Comparison of ENCODE assay signal across 12 cellular contexts in genomic region chr14:34711808-34712712, GRCh38. TPM values are rescaled to one million over a fixed set of nuclear protein-coding genes. Genes with fewer than 3 reads are reported as not detected.
DNase-seq lines count a peak whose midpoint lies in the region; ATAC-seq, FAIRE-seq and TF ChIP-seq lines count a peak whose summit lies in the region.
"Had no signal": no experiment of that assay in that cellular context is flagged by ENCODE, and none has a peak within 500 bp of the region (broad histone marks: within the 10 kb centered on the region; RNA-seq: fewer than 3 reads in every experiment).

No MANE protein-coding gene starts in this region.

- H4K20me1 ChIP-seq in GM12878 (ENCODE audit: control insufficient read depth, insufficient read depth), result no peaks in the 10 kb centered on the region
- H4K20me1 ChIP-seq in mammary epithelial cell (ENCODE audit: insufficient read depth, low read length), result no peaks in the 10 kb centered on the region

- no peak for TF ChIP-seq RAD21 in GM12878 (IDR thresholded peaks at IDR 0.05; ENCODE audit: insufficient read depth, low read depth, low read length)

- SMC1A ChIA-PET in GM12878 (lab: Charles Lee; ENCODE audit: uncharacterized antibody, unreplicated experiment), result interaction anchor here (1.0 to 7.8 kb wide), 7 partner anchors 8 to 55 kb away, joined by 3 to 43 read pairs (median 4); no protein-coding TSS in a partner anchor

- no peak for DNase-seq in activated naive CD8-positive, alpha-beta T cell treated with anti-CD3 and anti-CD28 coated beads for 36 hours
- DNase-seq in GM12878 (ENCODE audit: low read depth, low spot score) (no peak), midbrain (lab: John Stamatoyannopoulos, UW) (peak; percentile 18), thoracic aorta (ENCODE audit: low spot score) (no peak), mammary epithelial cell (no peak), SW480 (ENCODE audit: low spot score) (no peak)
- no peak for DNase-seq in activated CD8-positive, alpha-beta memory T cell treated with anti-CD3 and anti-CD28 coated beads, Interleukin-2, amount 50 U/mL, for 4 hours
- DNase-seq: activated CD8-positive, alpha-beta memory T cell treated with anti-CD3 and anti-CD28 coated beads for 24 hours; aorta; erythroblast; NCI-H1048 had no signal

- peak overlapping the region; percentile 74 for H3K4me2 ChIP-seq in GM12878 (ENCODE audit: control insufficient read depth, insufficient read depth)
- H3K4me2 ChIP-seq in mammary epithelial cell (ENCODE audit: insufficient read depth, low read depth, low read length), result no peak overlapping the region

- peak overlapping the region; percentile 6 for H3K4me3 Mint-ChIP-seq in activated naive CD8-positive, alpha-beta T cell
- no peak overlapping the region for H3K4me3 Mint-ChIP-seq in activated naive CD8-positive, alpha-beta T cell treated with anti-CD3 and anti-CD28 coated beads for 36 hours

- H3K9ac ChIP-seq in GM12878 (ENCODE audit: control insufficient read depth, insufficient read depth, low read length) (no peak overlapping the region), mammary epithelial cell (ENCODE audit: insufficient read depth, low read length) (no peak overlapping the region)

- no peak overlapping the region for H3K27ac Mint-ChIP-seq in activated naive CD8-positive, alpha-beta T cell
- H3K27ac Mint-ChIP-seq in activated naive CD8-positive, alpha-beta T cell treated with anti-CD3 and anti-CD28 coated beads for 36 hours, result no peak overlapping the region

- H3K79me2 ChIP-seq in GM12878 (ENCODE audit: control insufficient read depth, insufficient read depth, low read length), result peaks cover 40% of the 10 kb centered on the region
- peaks cover 22% of the 10 kb centered on the region for H3K79me2 ChIP-seq in mammary epithelial cell (ENCODE audit: insufficient read depth, low read length)

- no peak for TF ChIP-seq POLR2A in GM12878 (IDR thresholded peaks at IDR 0.05; ENCODE audit: low read depth, low read length)

- peaks cover 38% of the 10 kb centered on the region for H3K4me1 Mint-ChIP-seq in activated naive CD8-positive, alpha-beta T cell (ENCODE audit: low read depth)
- peaks cover 32% of the 10 kb centered on the region for H3K4me1 Mint-ChIP-seq in activated naive CD8-positive, alpha-beta T cell treated with anti-CD3 and anti-CD28 coated beads for 36 hours

- peak overlapping the region; percentile 57 for H3K4me3 ChIP-seq in GM12878
- peak overlapping the region; percentile 99 for H3K4me3 ChIP-seq in thoracic aorta
- no peak overlapping the region for H3K4me3 ChIP-seq in mammary epithelial cell (replicated peaks in 1 of 3; ENCODE audit: insufficient read depth in 1 of 3, low read depth in 2 of 3, low read length in 3 of 3)

- intact Hi-C loops in GM12878 (cut with micrococcal nuclease; ENCODE audit: unreplicated experiment) (no loop called here), mammary epithelial cell (cut with micrococcal nuclease) (loop anchor here (5.0 kb wide), 1 partner anchor 270 kb away; the partner anchor contains the start of gene SRP54)

- peaks cover 7% of the 10 kb centered on the region for H3K36me3 Mint-ChIP-seq in activated naive CD8-positive, alpha-beta T cell
- H3K36me3 Mint-ChIP-seq in activated naive CD8-positive, alpha-beta T cell treated with anti-CD3 and anti-CD28 coated beads for 36 hours, result peaks cover 15% of the 10 kb centered on the region

- no peak for ATAC-seq in GM12878
- no peak for ATAC-seq in thoracic aorta (ENCODE audit: insufficient number of reproducible peaks, low FRiP score, low read depth)

- H3K27me3 ChIP-seq in GM12878 (replicated peaks in 1 of 2; ENCODE audit: control insufficient read depth in 2 of 2, insufficient read depth in 2 of 2, low read length in 1 of 2) (no peaks in the 10 kb centered on the region), thoracic aorta (replicated peaks; ENCODE audit: insufficient read depth) (no peaks in the 10 kb centered on the region), mammary epithelial cell (ENCODE audit: insufficient read depth, low read length) (no peaks in the 10 kb centered on the region)

- RAD21 ChIA-PET in GM12878 (lab: Charles Lee; ENCODE audit: unreplicated experiment), result interaction anchor here (1.3 to 4.0 kb wide), 2 partner anchors 11 to 24 kb away, joined by 4 to 18 read pairs; no protein-coding TSS in a partner anchor

- H3K27me3 Mint-ChIP-seq in activated naive CD8-positive, alpha-beta T cell, result no peaks in the 10 kb centered on the region
- no peaks in the 10 kb centered on the region for H3K27me3 Mint-ChIP-seq in activated naive CD8-positive, alpha-beta T cell treated with anti-CD3 and anti-CD28 coated beads for 36 hours

- CTCF ChIA-PET in GM12878 (lab: Yijun Ruan, JAX), result interaction anchor here (1.2 to 7.1 kb wide), 5 partner anchors 8 to 702 kb away, joined by 3 to 78 read pairs (median 8); no protein-coding TSS in a partner anchor
- CTCF ChIA-PET in mammary epithelial cell (lab: Charles Lee; ENCODE audit: low non-redundant PET), result interaction anchor here (0.6 kb wide), 1 partner anchor 11 kb away, joined by 3 read pairs; no protein-coding TSS in a partner anchor

- no peak for FAIRE-seq in GM12878 (lab: Jason Lieb, UNC)

- H3K36me3 ChIP-seq in GM12878 (ENCODE audit: control insufficient read depth in 2 of 2, insufficient read depth in 2 of 2, low read length in 1 of 2), result peaks cover 0 to 7% of the 10 kb centered on the region in 2 experiments; a peak in 1 of 4 replicates
- H3K36me3 ChIP-seq in thoracic aorta, result peaks cover 4% of the 10 kb centered on the region
- peaks cover 3% of the 10 kb centered on the region for H3K36me3 ChIP-seq in mammary epithelial cell (ENCODE audit: insufficient read depth, low read length)

- 63% methylated on average over 4 of the region's 4 CpGs for WGBS in GM12878 (ENCODE audit: insufficient coverage, insufficient replicate concordance, low lambda C conversion rate, missing lambda C conversion rate)
- WGBS in mammary epithelial cell (ENCODE audit: low coverage, missing lambda C conversion rate), result 74% methylated on average over 4 of the region's 4 CpGs

- H3K9me3 Mint-ChIP-seq in activated naive CD8-positive, alpha-beta T cell (ENCODE audit: low read depth), result no peaks in the 10 kb centered on the region
- no peaks in the 10 kb centered on the region for H3K9me3 Mint-ChIP-seq in activated naive CD8-positive, alpha-beta T cell treated with anti-CD3 and anti-CD28 coated beads for 36 hours

- TF ChIP-seq CTCF in GM12878 (IDR thresholded peaks at IDR 0.05 in 2 of 3, conservative IDR thresholded peaks at IDR 0.05 in 1 of 3; ENCODE audit: control insufficient read depth in 2 of 3, extremely low read depth in 1 of 3, insufficient read depth in 1 of 3, low read depth in 3 of 3, low read length in 3 of 3) (no peak), thoracic aorta (IDR thresholded peaks at IDR 0.05) (no peak), mammary epithelial cell (conservative IDR thresholded peaks at IDR 0.05 in 1 of 2, IDR thresholded peaks at IDR 0.05 in 1 of 2; ENCODE audit: extremely low read depth in 1 of 2, insufficient read depth in 1 of 2, low read depth in 1 of 2, low read length in 2 of 2) (no peak)

- no peak for TF ChIP-seq EP300 in GM12878 (IDR thresholded peaks at IDR 0.05; ENCODE audit: borderline replicate concordance in 1 of 2, control insufficient read depth in 1 of 2, low read depth in 2 of 2, low read length in 2 of 2)

- no peaks in the 10 kb centered on the region for H3K9me3 ChIP-seq in GM12878 (replicated peaks; ENCODE audit: control insufficient read depth, insufficient read depth, low read length)
- no peaks in the 10 kb centered on the region for H3K9me3 ChIP-seq in thoracic aorta
- no peaks in the 10 kb centered on the region for H3K9me3 ChIP-seq in mammary epithelial cell (replicated peaks; ENCODE audit: insufficient read depth, low read length)

- no TSS peak for BruUV-seq in GM12878 (replicated peaks; lab: Mats Ljungman, UMichigan)
- BruUV-seq in mammary epithelial cell (replicated peaks; lab: Mats Ljungman, UMichigan), result no TSS peak

- dilution Hi-C loops in mammary epithelial cell (cut with HindIII; ENCODE audit: low sequenced_read_pairs), result no loop called here

- H3K4me1 ChIP-seq in GM12878 (ENCODE audit: control insufficient read depth, insufficient read depth, low read length), result peaks cover 16% of the 10 kb centered on the region
- peaks cover 30 to 52% of the 10 kb centered on the region in 2 donors for H3K4me1 ChIP-seq in thoracic aorta (ENCODE audit: control insufficient read depth in 1 of 2, low read depth in 2 of 2)
- H3K4me1 ChIP-seq in mammary epithelial cell (ENCODE audit: insufficient read depth, low read length), result peaks cover 23% of the 10 kb centered on the region

- H2AFZ ChIP-seq in GM12878 (ENCODE audit: control insufficient read depth, low read depth, low read length) (no peak overlapping the region), mammary epithelial cell (ENCODE audit: low read depth, low read length) (no peak overlapping the region)

- H3K27ac ChIP-seq in GM12878 (ENCODE audit: control insufficient read depth, insufficient read depth), result peak overlapping the region; percentile 35
- H3K27ac ChIP-seq in thoracic aorta, result peak overlapping the region; percentile 98 to 99
- H3K27ac ChIP-seq in mammary epithelial cell (ENCODE audit: insufficient read depth, low read depth, low read length), result no peak overlapping the region

- in situ Hi-C loops in GM12878 (cut with MboI), result no loop called here
- in situ Hi-C loops in mammary epithelial cell (cut with MboI; ENCODE audit: low sequenced_read_pairs in 2 of 2), result no loop called here

- POLR2A ChIA-PET in GM12878 (lab: Charles Lee), result interaction anchor here (0.6 to 1.1 kb wide), 2 partner anchors 16 to 157 kb away, joined by 3 read pairs; no protein-coding TSS in a partner anchor

RNA-seq across cellular contexts. Expression of gene CFL2, which starts 2.3 kb away (rescaled TPM):
- 1 to 10 TPM; 7.8 to 9.9 TPM for total RNA-seq in activated naive CD8-positive, alpha-beta T cell treated with anti-CD3 and anti-CD28 coated beads for 36 hours
- 23.0 and 26.3 TPM in 2 replicates for total RNA-seq in GM12878 (2013; cell fraction: nucleolus; rRNA removed)
- total RNA-seq in GM12878 (2014; rRNA removed) (4.7 and 5.6 TPM in 2 replicates), GM12878 (2014; rRNA removed; fragmentation: Illumina TruSeq; extraction: Trizol) (5.1 and 5.3 TPM in 2 replicates), GM12878 (2021) (8.1 and 10.4 TPM in 2 replicates), thoracic aorta (100 to 1,000 TPM in 1 of 2 donors, 10 to 100 TPM in 1; 94.6 to 127 TPM), mammary epithelial cell (10 to 100 TPM; 30.1 to 34.5 TPM)
- polyA plus RNA-seq in GM12878 (2011; ENCODE audit: low read depth), result 3.0 TPM
- polyA plus RNA-seq in GM12878 (2011; rRNA removed) (8.9 and 15.0 TPM in 2 replicates), GM12878 (2014; fragmentation: Illumina TruSeq; extraction: Trizol) (13.2 and 13.6 TPM in 2 replicates), GM12878 (2014; fragmentation: Nextera tagmentation; extraction: Ambion mirVana) (1 to 10 TPM; 6.8 to 7.6 TPM), GM12878 (2014; rRNA removed) (8.0 and 10.2 TPM in 2 replicates), GM12878 (2016; fragmentation: Nextera tagmentation; extraction: Ambion mirVana) (10 to 100 TPM; 12.3 to 13.4 TPM), mammary epithelial cell (21.0 TPM)
- 2.3 and 3.5 TPM in 2 replicates for polyA plus RNA-seq in GM12878 (2011; cell fraction: cytosol; rRNA removed)
- polyA plus RNA-seq in GM12878 (2011; cell fraction: nucleus; rRNA removed), result 9.5 and 9.9 TPM in 2 replicates
- 6.4 and 9.4 TPM in 2 replicates for polyA plus RNA-seq in GM12878 (2012)
- 10.9 and 14.3 TPM in 2 replicates for polyA minus RNA-seq in GM12878 (2011; rRNA and poly(A)+ RNA removed)
- 3.1 and 3.6 TPM in 2 replicates for polyA minus RNA-seq in GM12878 (2011; cell fraction: cytosol; rRNA and poly(A)+ RNA removed)
- 6.5 and 7.5 TPM in 2 replicates for polyA minus RNA-seq in GM12878 (2011; cell fraction: nucleus; rRNA and poly(A)+ RNA removed)
- 82.1 TPM for polyA minus RNA-seq in mammary epithelial cell

Comparison
In these comparisons a context has a peak if more than half of its experiments do, and no peak if none do; other contexts are left out.
1. H3K4me3 ChIP-seq: peak in GM12878 (single experiment) and thoracic aorta (single experiment); none in mammary epithelial cell (0 of 3).